24 cellular contexts compared by ENCODE assay signal in the genomic region with DNA sequence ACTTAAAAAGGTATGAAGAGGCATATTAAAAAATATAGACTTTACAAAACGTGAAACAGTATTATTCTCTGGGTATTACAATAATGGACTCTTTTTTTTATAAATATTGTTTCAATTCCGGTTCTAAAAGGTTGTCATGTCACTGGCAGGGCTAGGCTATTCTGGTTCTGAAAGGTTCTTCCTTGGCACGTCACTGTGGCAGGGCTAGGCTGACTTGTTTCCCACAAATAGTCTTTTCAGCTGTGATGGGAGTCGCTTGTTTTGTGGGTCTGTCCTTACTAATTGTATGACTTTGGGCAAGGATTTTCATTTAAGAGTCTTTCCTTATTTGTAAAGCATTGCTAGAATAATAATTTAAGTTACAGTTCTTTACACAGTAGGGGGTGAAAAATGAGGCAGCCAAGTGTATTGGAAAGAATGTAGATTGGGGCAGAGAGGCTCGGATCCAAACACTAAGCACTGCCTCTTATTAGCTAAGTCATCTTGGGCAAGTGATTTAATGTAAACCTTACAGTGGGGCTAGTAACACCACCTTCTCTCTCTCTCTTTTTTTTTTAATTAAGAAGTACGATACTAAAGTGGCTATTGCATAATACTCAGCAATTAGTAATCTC.
"Had no signal": no experiment of that assay in that cellular context is flagged by ENCODE, and none has a peak within 500 bp of the region (broad histone marks: within the 10 kb centered on the region; RNA-seq: fewer than 3 reads in every experiment).

No MANE protein-coding gene starts in this region.

- H3K4me1 Mint-ChIP-seq: activated naive CD4-positive, alpha-beta T cell treated with anti-CD3 and anti-CD28 coated beads, Interleukin-2, amount 10 ng/mL, durations not matched to agents 7 days and 5 days; activated T-helper 17 cell treated with anti-CD3 and anti-CD28 coated beads, Interleukin-2, amount 50 U/mL, for 72 hours had no signal

- FAIRE-seq: pancreas had no signal

- H3K27ac ChIP-seq: body of pancreas, heart left ventricle, pancreas, skin epidermis, tibial nerve, uterus had no signal

- H3K27me3 Mint-ChIP-seq: activated naive CD4-positive, alpha-beta T cell treated with anti-CD3 and anti-CD28 coated beads, Interleukin-2, amount 10 ng/mL, durations not matched to agents 7 days and 5 days; activated T-helper 17 cell treated with anti-CD3 and anti-CD28 coated beads, Interleukin-2, amount 50 U/mL, for 72 hours; stimulated activated naive B cell treated with anti-CD40 and anti-IgM and Interleukin-4, amounts not matched to agents 10 μg/mL and 1 μg/mL and 100 μg/mL, for 72 hours had no signal

- H3K36me3 ChIP-seq: uterus had no signal

- H3K27me3 ChIP-seq: body of pancreas, heart left ventricle, pancreas, tibial nerve, uterus had no signal

- H3K4me3 ChIP-seq: body of pancreas, heart left ventricle, pancreas, skin epidermis, tibial nerve, uterus had no signal

- DNase-seq: activated CD4-positive, alpha-beta T cell treated with anti-CD3 and anti-CD28 coated beads for 1 hour; activated CD4-positive, alpha-beta T cell treated with anti-CD3 and anti-CD28 coated beads, Interleukin-2, amount 50 U/mL, for 4 hours; activated naive CD4-positive, alpha-beta T cell treated with anti-CD3 and anti-CD28 coated beads, Interleukin-2, amount 10 ng/mL, durations not matched to agents 7 days and 5 days; body of pancreas; central memory CD4-positive, alpha-beta T cell; cortex of kidney; effector CD8-positive, alpha-beta T cell; foreskin melanocyte; heart left ventricle; mesenchymal stem cell; pancreas; retina; stimulated activated CD4-positive, alpha-beta T cell treated with anti-CD3 and anti-CD28 coated beads, Interleukin-15, amount 100 ng/mL, for 24 hours; stimulated activated CD4-positive, alpha-beta T cell treated with anti-CD3 and anti-CD28 coated beads, Interleukin-4, amount 100 ng/mL, for 1 hour; stimulated activated naive B cell treated with anti-CD40 and anti-IgM and Interleukin-4, amounts not matched to agents 10 μg/mL and 1 μg/mL and 100 μg/mL, for 72 hours; substantia nigra; T-helper 1 cell; T1000; uterus had no signal

- H3K4me1 ChIP-seq: body of pancreas, pancreas, tibial nerve, uterus had no signal

- H3K27ac Mint-ChIP-seq: activated naive CD4-positive, alpha-beta T cell treated with anti-CD3 and anti-CD28 coated beads, Interleukin-2, amount 10 ng/mL, durations not matched to agents 7 days and 5 days; activated T-helper 17 cell treated with anti-CD3 and anti-CD28 coated beads, Interleukin-2, amount 50 U/mL, for 72 hours; stimulated activated naive B cell treated with anti-CD40 and anti-IgM and Interleukin-4, amounts not matched to agents 10 μg/mL and 1 μg/mL and 100 μg/mL, for 72 hours had no signal

- H3K4me3 Mint-ChIP-seq: activated naive CD4-positive, alpha-beta T cell treated with anti-CD3 and anti-CD28 coated beads, Interleukin-2, amount 10 ng/mL, durations not matched to agents 7 days and 5 days; activated T-helper 17 cell treated with anti-CD3 and anti-CD28 coated beads, Interleukin-2, amount 50 U/mL, for 72 hours; stimulated activated naive B cell treated with anti-CD40 and anti-IgM and Interleukin-4, amounts not matched to agents 10 μg/mL and 1 μg/mL and 100 μg/mL, for 72 hours had no signal

- H3K9me3 ChIP-seq: body of pancreas, heart left ventricle, pancreas, tibial nerve, uterus had no signal

- H3K9me3 Mint-ChIP-seq: activated naive CD4-positive, alpha-beta T cell treated with anti-CD3 and anti-CD28 coated beads, Interleukin-2, amount 10 ng/mL, durations not matched to agents 7 days and 5 days; activated T-helper 17 cell treated with anti-CD3 and anti-CD28 coated beads, Interleukin-2, amount 50 U/mL, for 72 hours; stimulated activated naive B cell treated with anti-CD40 and anti-IgM and Interleukin-4, amounts not matched to agents 10 μg/mL and 1 μg/mL and 100 μg/mL, for 72 hours had no signal

- ATAC-seq: activated T-helper 17 cell treated with anti-CD3 and anti-CD28 coated beads, Interleukin-2, amount 50 U/mL, for 72 hours; body of pancreas; left lobe of liver; pancreas; SK-N-SH treated with all-trans-retinoic acid at 6 μM for 48 hours; stimulated activated naive B cell treated with anti-CD40 and anti-IgM and Interleukin-4, amounts not matched to agents 10 μg/mL and 1 μg/mL and 100 μg/mL, for 72 hours had no signal
